ENCODE assay signal across 21 cellular contexts in the genomic region with DNA sequence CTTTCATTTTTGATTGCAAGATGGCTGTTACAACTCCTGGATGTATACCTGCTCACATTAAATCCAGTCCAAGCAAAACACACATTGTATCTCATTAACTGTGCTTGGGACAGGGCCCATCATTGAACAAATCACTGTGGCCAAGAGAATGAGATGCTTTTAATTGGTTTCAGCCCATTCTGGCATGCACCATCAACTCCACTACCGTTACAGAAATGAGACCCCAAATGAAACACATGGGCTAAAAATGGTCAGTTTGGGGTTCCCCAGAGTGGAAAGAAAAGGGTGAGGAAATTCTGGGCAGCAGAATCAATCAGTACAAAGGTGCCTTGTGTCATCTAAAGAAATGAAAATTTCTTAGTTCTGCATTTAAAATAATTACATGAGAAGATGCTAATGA. TPM values are rescaled to one million over a fixed set of nuclear protein-coding genes. Genes with fewer than 3 reads are reported as not detected.
A peak's percentile ranks its signal among the peaks of the same experiment; 100 is the strongest.
DNase-seq lines count a peak whose midpoint lies in the region; ATAC-seq and TF ChIP-seq lines count a peak whose summit lies in the region.
"Had no signal": no experiment of that assay in that cellular context is flagged by ENCODE, and none has a peak within 500 bp of the region (broad histone marks: within the 10 kb centered on the region; RNA-seq: fewer than 3 reads in every experiment).

No MANE protein-coding gene starts in this region.

- TF ChIP-seq CTCF in GM12865 (IDR thresholded peaks at IDR 0.05; ENCODE audit: insufficient read depth, low read depth, low read length, missing control alignments) (no peak), GM20000 (IDR thresholded peaks at IDR 0.05; ENCODE audit: extremely low read depth, missing control alignments) (no peak), chondrocyte (IDR thresholded peaks at IDR 0.05) (no peak), colonic mucosa (IDR thresholded peaks at IDR 0.05) (no peak), foreskin fibroblast (IDR thresholded peaks at IDR 0.05; ENCODE audit: low read depth, low read length) (no peak)

- H3K27me3 ChIP-seq in colonic mucosa: no peaks in the 10 kb centered on the region
- H3K27me3 ChIP-seq: BLaER1 treated with 17β-estradiol and CSF1 and Interleukin-3, amounts not matched to agents 10 nM and 100 nM; SJSA1 had no signal

- H3K4me3 ChIP-seq in GM12865 (ENCODE audit: low read depth, low read length): no peak overlapping the region; the same call in 1 of the 2 replicates
- no peak overlapping the region for H3K4me3 ChIP-seq in colonic mucosa
- no peak overlapping the region for H3K4me3 ChIP-seq in foreskin fibroblast (ENCODE audit: low read depth in 1 of 2, low read length in 2 of 2)
- H3K4me3 ChIP-seq: A549; BLaER1 treated with 17β-estradiol and CSF1 and Interleukin-3, amounts not matched to agents 10 nM and 100 nM; SJSA1 had no signal

- peaks cover 1% of the 10 kb centered on the region for H3K36me3 Mint-ChIP-seq in chondrocyte (ENCODE audit: low read depth)
- H3K36me3 Mint-ChIP-seq: CD8-positive, alpha-beta memory T cell had no signal

- H3K4me1 ChIP-seq in colonic mucosa: no peaks in the 10 kb centered on the region
- H3K4me1 ChIP-seq: A549, SJSA1 had no signal

- peak overlapping the region; percentile 14 for H3K27ac Mint-ChIP-seq in chondrocyte (ENCODE audit: unreplicated experiment)
- H3K27ac Mint-ChIP-seq: CD8-positive, alpha-beta memory T cell had no signal

- no peak overlapping the region for H3K27ac ChIP-seq in colonic mucosa
- H3K27ac ChIP-seq: A549; BLaER1 treated with 17β-estradiol and CSF1 and Interleukin-3, amounts not matched to agents 10 nM and 100 nM; SJSA1 had no signal

- DNase-seq in GM12865 (ENCODE audit: low read depth) (peak; percentile 43), GM20000 (ENCODE audit: low spot score) (peak; percentile 23), chondrocyte (ENCODE audit: low spot score) (no peak), colonic mucosa (no peak), foreskin fibroblast (no peak), AG08395 (ENCODE audit: low spot score) (no peak)
- DNase-seq: CD8-positive, alpha-beta memory T cell; DMS53; EL; IMR-90; NCI-H1436; NCI-H2029; NCI-H345; NCI-H526; SW 1271; T-helper 2 cell had no signal

- no peak overlapping the region for H3K4me3 Mint-ChIP-seq in chondrocyte (ENCODE audit: unreplicated experiment)
- H3K4me3 Mint-ChIP-seq: CD8-positive, alpha-beta memory T cell had no signal

- no peaks in the 10 kb centered on the region for H3K27me3 Mint-ChIP-seq in chondrocyte (ENCODE audit: low read depth)

- no peaks in the 10 kb centered on the region for H3K36me3 ChIP-seq in colonic mucosa
- H3K36me3 ChIP-seq: SJSA1 had no signal

- H3K9ac ChIP-seq in colonic mucosa (ENCODE audit: low read depth in 2 of 2, low read length in 2 of 2): no peak overlapping the region
- H3K9ac ChIP-seq: BLaER1 treated with 17β-estradiol and CSF1 and Interleukin-3, amounts not matched to agents 10 nM and 100 nM had no signal

- H3K9me3 ChIP-seq in colonic mucosa: no peaks in the 10 kb centered on the region
- H3K9me3 ChIP-seq: A549; BLaER1 treated with 17β-estradiol and CSF1 and Interleukin-3, amounts not matched to agents 10 nM and 100 nM; SJSA1 had no signal

- ATAC-seq in HG02884 (IDR thresholded peaks at IDR 0.05; ENCODE audit: unreplicated experiment): peak; percentile 51
- ATAC-seq: A549, Panc1 had no signal

- intact Hi-C loops in colonic mucosa (cut with DNase I): no loop called here

- H3K4me1 Mint-ChIP-seq in chondrocyte (ENCODE audit: low read depth): peaks cover 11% of the 10 kb centered on the region
- H3K4me1 Mint-ChIP-seq: CD8-positive, alpha-beta memory T cell had no signal

- no peaks in the 10 kb centered on the region for H3K9me3 Mint-ChIP-seq in chondrocyte (ENCODE audit: low read depth)
- H3K9me3 Mint-ChIP-seq: CD8-positive, alpha-beta memory T cell had no signal

RNA-seq across cellular contexts. Expression of a gene that starts 52.7 kb away (rescaled TPM):
- total RNA-seq in chondrocyte: 20.2 to 27.4 TPM (median 20.5 TPM) in 3 replicates
- total RNA-seq in colonic mucosa: 1 to 10 TPM in 1 of 2 donors, under 1 TPM in 1; 0.99 to 2.7 TPM

Comparison
In these comparisons a context has a peak if more than half of its experiments do, and no peak if none do; other contexts are left out.
1. DNase-seq: peak in GM12865 (single experiment) and GM20000 (single experiment); none in chondrocyte (single experiment), colonic mucosa (single experiment), foreskin fibroblast (0 of 2) and AG08395 (single experiment).